8 cellular contexts compared by ENCODE assay signal in genomic region chr12:21501258-21502163, GRCh38. TPM values are rescaled to one million over a fixed set of nuclear protein-coding genes. Genes with fewer than 3 reads are reported as not detected.
DNase-seq lines count a peak whose midpoint lies in the region; ATAC-seq and TF ChIP-seq lines count a peak whose summit lies in the region.

Gene GOLT1B (plus strand): TSS chr12:21501789. CDS start chr12:21501924, 135 bp downstream.
Gene RECQL (minus strand): TSS chr12:21501635. CDS start chr12:21499570, 2,065 bp downstream.

- DNase-seq in NCI-H187 treated with DMSO at 0.1 percent for 48 hours (lab: John Stamatoyannopoulos, UW), result peak; percentile 96
- peak; percentile 87 to 98 for DNase-seq in ascending aorta (ENCODE audit: low spot score in 2 of 2)
- peak; percentile 91 to 95 (median 94) for DNase-seq in right cardiac atrium
- DNase-seq in pulmonary artery endothelial cell (ENCODE audit: low read depth, low spot score), result peak; percentile 96
- DNase-seq in uterus, result peak; percentile 90 to 96

- peaks cover 0 to 25% of the 10 kb centered on the region in 2 donors for H3K4me1 ChIP-seq in ascending aorta
- H3K4me1 ChIP-seq in right cardiac atrium (ENCODE audit: control insufficient read depth, insufficient read depth, low read length), result peaks cover 3% of the 10 kb centered on the region
- H3K4me1 ChIP-seq in uterus, result peaks cover 6 to 14% of the 10 kb centered on the region in 2 donors

- ATAC-seq in GM18505 (IDR thresholded peaks at IDR 0.05; ENCODE audit: unreplicated experiment) (peak; percentile 98), HG02970 (IDR thresholded peaks at IDR 0.05; ENCODE audit: low FRiP score, unreplicated experiment) (peak; percentile 100), right cardiac atrium (peak; percentile 100)

- TF ChIP-seq POLR2A in GM18505 (IDR thresholded peaks at IDR 0.05; ENCODE audit: borderline replicate concordance, extremely low read depth, insufficient read depth, insufficient read length), result peak; percentile 93
- TF ChIP-seq POLR2A in uterus (IDR thresholded peaks at IDR 0.05), result peak; percentile 53 to 68

- H3K27me3 ChIP-seq in ascending aorta (no peaks in the 10 kb centered on the region), right cardiac atrium (ENCODE audit: control insufficient read depth, insufficient read depth) (no peaks in the 10 kb centered on the region), uterus (no peaks in the 10 kb centered on the region)

- WGBS in right cardiac atrium, result under 1% methylated on average over 61 of the region's 61 CpGs

- H3K27ac ChIP-seq in ascending aorta (peak within 1 kb of the TSS; percentile 95 to 97), right cardiac atrium (ENCODE audit: low read length) (peak within 1 kb of the TSS; percentile 94), uterus (peak within 1 kb of the TSS; percentile 85 to 89)

- H3K9me3 ChIP-seq in ascending aorta (no peaks in the 10 kb centered on the region), right cardiac atrium (ENCODE audit: control insufficient read depth, low read length) (no peaks in the 10 kb centered on the region), uterus (no peaks in the 10 kb centered on the region)

- TF ChIP-seq CTCF in ascending aorta (IDR thresholded peaks at IDR 0.05) (no peak), uterus (IDR thresholded peaks at IDR 0.05) (no peak)

- H3K4me3 ChIP-seq in ascending aorta (peak within 1 kb of the TSS; percentile 95 to 99), right cardiac atrium (ENCODE audit: low read length) (peak within 1 kb of the TSS; percentile 95), uterus (peak within 1 kb of the TSS; percentile 87 to 98)

- intact Hi-C loops in T-helper 2 cell treated with Interferon-gamma antibody and Interleukin-4, amounts not matched to agents 100 ng/mL and 5 ng/mL, for 36 hours (cut with micrococcal nuclease), result loop anchor here (1.0 to 10.0 kb wide), 9 partner anchors 8 to 1043 kb away; partner anchors contain the start of genes C2CD5, CMAS, LDHB and PYROXD1
- intact Hi-C loops in ascending aorta (cut with DNase I), result loop anchor here (1.0 to 10.0 kb wide), 6 partner anchors 64 to 1123 kb away; partner anchors contain the start of genes CMAS, ETNK1, LDHB and PYROXD1
- intact Hi-C loops in right cardiac atrium (cut with DNase I), result no loop called here
- intact Hi-C loops in uterus (cut with DNase I; ENCODE audit: low total_unique reads), result no loop called here

- H3K36me3 ChIP-seq in ascending aorta (peaks cover 11 to 24% of the 10 kb centered on the region in 2 donors), uterus (no peaks in the 10 kb centered on the region)

RNA-seq across cellular contexts. Expression of gene GOLT1B, which starts in this region (rescaled TPM):
- 41.4 and 44.5 TPM in 2 replicates for total RNA-seq in T-helper 2 cell treated with Interferon-gamma antibody and Interleukin-4, amounts not matched to agents 100 ng/mL and 5 ng/mL, for 36 hours
- total RNA-seq in ascending aorta (9.2 TPM), right cardiac atrium (10 to 100 TPM; 19.2 to 27.9 (median 22.3) TPM), pulmonary artery endothelial cell (24.9 and 30.6 TPM in 2 replicates), uterus (10 to 100 TPM; 14.1 to 70.0 (median 31.4) TPM)
- 16.8 TPM for polyA plus RNA-seq in right cardiac atrium

RNA-seq across cellular contexts. Expression of gene RECQL, which starts in this region (rescaled TPM):
- 84.8 and 87.8 TPM in 2 replicates for total RNA-seq in T-helper 2 cell treated with Interferon-gamma antibody and Interleukin-4, amounts not matched to agents 100 ng/mL and 5 ng/mL, for 36 hours
- 8.7 TPM for total RNA-seq in ascending aorta
- total RNA-seq in right cardiac atrium, result 10 to 100 TPM; 18.3 to 21.1 (median 20.3) TPM
- 9.2 TPM for polyA plus RNA-seq in right cardiac atrium
- total RNA-seq in pulmonary artery endothelial cell, result 109 and 139 TPM in 2 replicates
- total RNA-seq in uterus, result 10 to 100 TPM; 15.4 to 99.0 (median 24.3) TPM

Comparison
In these comparisons a context has a peak if more than half of its experiments do, and no peak if none do; other contexts are left out.
1. Peak in every context shown above with its lines: DNase-seq, ATAC-seq, H3K4me3 ChIP-seq and H3K27ac ChIP-seq.
2. intact Hi-C loops: an anchor here in T-helper 2 cell treated with Interferon-gamma antibody and Interleukin-4, amounts not matched to agents 100 ng/mL and 5 ng/mL, for 36 hours (1.0 to 10.0 kb wide) and ascending aorta (1.0 to 10.0 kb wide); none called in right cardiac atrium and uterus.